29 cellular contexts compared by ENCODE assay signal in genomic region chr2:118983133-118983532, GRCh38.
"Had no signal": no experiment of that assay in that cellular context is flagged by ENCODE, and none has a peak within 500 bp of the region (broad histone marks: within the 10 kb centered on the region; RNA-seq: fewer than 3 reads in every experiment).

No MANE protein-coding gene starts in this region.

- H3K9ac ChIP-seq: KMS-11 had no signal

- H3K4me3 ChIP-seq: PC-9 had no signal

- H2AFZ ChIP-seq: PC-9 had no signal

- DNase-seq: activated B cell treated with CpG ODN at 0.5 μM for 24 hours; activated CD4-positive, alpha-beta memory T cell treated with anti-CD3 and anti-CD28 coated beads, Interleukin-2, amount 10 ng/mL, durations not matched to agents 7 days and 5 days; activated CD4-positive, alpha-beta T cell treated with anti-CD3 and anti-CD28 coated beads for 1 hour; activated CD4-positive, alpha-beta T cell treated with anti-CD3 and anti-CD28 coated beads for 48 hours; activated effector memory CD4-positive, alpha-beta T cell treated with Interleukin-2 at 50 U/mL for 16 hours; activated naive CD4-positive, alpha-beta T cell treated with anti-CD3 and anti-CD28 coated beads, Interleukin-2, amount 10 ng/mL, durations not matched to agents 7 days and 5 days; activated naive CD8-positive, alpha-beta T cell treated with anti-CD3 and anti-CD28 coated beads, Interleukin-2, amount 50 U/mL, for 24 hours; activated T-cell treated with anti-CD3 and anti-CD28 coated beads, Interleukin-2, amount 50 U/mL, for 48 hours; anterior cingulate cortex; caudate nucleus; NCI-H1092 treated with DMSO at 0.1 percent for 48 hours; NCI-H1417; NCI-H146; NCI-H187; NCI-H2029 treated with DMSO at 0.1 percent for 48 hours; NCI-H2107; NCI-H2171; NCI-H510A; NCI-H526; NCI-H748 treated with DMSO at 0.1 percent for 48 hours; PC-9; SW 1271; T-helper 1 cell; T-helper 2 cell; T-helper 9 cell had no signal

- ATAC-seq: activated naive CD8-positive, alpha-beta T cell treated with anti-CD3 and anti-CD28 coated beads, Interleukin-2, amount 50 U/mL, for 24 hours; Right ventricle myocardium inferior had no signal

- H3K27ac ChIP-seq: KMS-11, PC-9, RWPE1, VCaP had no signal

- H3K4me2 ChIP-seq: KMS-11, PC-9 had no signal
